In genomic region chr7:138478499-138478908, GRCh38 we compare ENCODE assay signal across 9 cellular contexts. TPM values are rescaled to one million over a fixed set of nuclear protein-coding genes. Genes with fewer than 3 reads are reported as not detected.
DNase-seq lines count a peak whose midpoint lies in the region; ATAC-seq and TF ChIP-seq lines count a peak whose summit lies in the region.
"Had no signal": no experiment of that assay in that cellular context is flagged by ENCODE, and none has a peak within 500 bp of the region (broad histone marks: within the 10 kb centered on the region; RNA-seq: fewer than 3 reads in every experiment).

No MANE protein-coding gene starts in this region.

- H3K27me3 ChIP-seq in hepatocyte (no peaks in the 10 kb centered on the region), suprapubic skin (no peaks in the 10 kb centered on the region)

- no peak for TF ChIP-seq POLR2A in suprapubic skin (IDR thresholded peaks at IDR 0.05)

- in situ Hi-C loops in GM13977 (cut with MboI; ENCODE audit: low pct_unique_long_range_greater_than_20kb, low sequenced_read_pairs, unreplicated experiment): no loop called here

- H3K36me3 ChIP-seq in hepatocyte (replicated peaks; ENCODE audit: insufficient read depth, low read depth) (no peaks in the 10 kb centered on the region), suprapubic skin (no peaks in the 10 kb centered on the region)

- DNase-seq in GM13977 (ENCODE audit: low spot score): peak; percentile 23
- DNase-seq in hepatocyte (ENCODE audit: low spot score): no peak
- DNase-seq in DMS114 treated with DMSO at 0.1 percent for 48 hours (lab: John Stamatoyannopoulos, UW; ENCODE audit: unreplicated experiment): no peak
- no peak for DNase-seq in NCI-H2171 treated with DMSO at 0.1 percent for 48 hours (lab: John Stamatoyannopoulos, UW)
- no peak for DNase-seq in globus pallidus (ENCODE audit: low spot score)
- DNase-seq in suprapubic skin (ENCODE audit: low spot score in 2 of 2): no peak
- DNase-seq: dermis blood vessel endothelial cell had no signal

- H3K27ac ChIP-seq in hepatocyte: peak overlapping the region; percentile 23
- no peak overlapping the region for H3K27ac ChIP-seq in suprapubic skin

- peaks cover 91% of the 10 kb centered on the region for H4K20me1 ChIP-seq in hepatocyte (ENCODE audit: insufficient read depth, poor library complexity, severe bottlenecking)

- peaks cover 100% of the 10 kb centered on the region for H3K79me2 ChIP-seq in hepatocyte

- TF ChIP-seq EP300 in suprapubic skin (IDR thresholded peaks at IDR 0.05): no peak

- ATAC-seq in GM21423 (IDR thresholded peaks at IDR 0.05; ENCODE audit: unreplicated experiment): peak; percentile 86
- ATAC-seq in HG03439 (IDR thresholded peaks at IDR 0.05; ENCODE audit: unreplicated experiment): peak; percentile 72

- H3K4me3 ChIP-seq in hepatocyte (no peak overlapping the region), suprapubic skin (no peak overlapping the region)

- H2AFZ ChIP-seq in hepatocyte: no peak overlapping the region

- H3K4me2 ChIP-seq in hepatocyte: no peak overlapping the region

- no peaks in the 10 kb centered on the region for H3K9me3 ChIP-seq in hepatocyte (ENCODE audit: low read depth)
- no peaks in the 10 kb centered on the region for H3K9me3 ChIP-seq in suprapubic skin

- TF ChIP-seq CTCF in GM13977 (IDR thresholded peaks at IDR 0.05; ENCODE audit: extremely low read depth, insufficient read depth, missing control alignments): no peak
- TF ChIP-seq CTCF in hepatocyte (IDR thresholded peaks at IDR 0.05; ENCODE audit: poor library complexity): no peak
- TF ChIP-seq CTCF in suprapubic skin (IDR thresholded peaks at IDR 0.05): no peak

- H3K4me1 ChIP-seq in hepatocyte (ENCODE audit: insufficient read depth): peaks cover 14% of the 10 kb centered on the region
- H3K4me1 ChIP-seq in suprapubic skin: no peaks in the 10 kb centered on the region

- H3K9me2 ChIP-seq in hepatocyte (replicated peaks; ENCODE audit: insufficient read depth): no peaks in the 10 kb centered on the region

- 73% methylated on average over 1 of the region's 1 CpG for WGBS in hepatocyte (ENCODE audit: low lambda C conversion rate, missing lambda C conversion rate)
- WGBS in suprapubic skin: 86% methylated on average over 1 of the region's 1 CpG

RNA-seq across cellular contexts. Expression of gene TRIM24, which starts 18.4 kb away (rescaled TPM):
- total RNA-seq in hepatocyte (63.1 and 64.1 TPM in 2 replicates), suprapubic skin (10 to 100 TPM; 16.1 to 20.8 (median 17.7) TPM)
- 46.8 and 47.8 TPM in 2 replicates for polyA plus RNA-seq in hepatocyte
